ENCODE assay signal across 2 cellular contexts in genomic region chr12:45522227-45522626, GRCh38.
TF ChIP-seq lines count a peak whose summit lies in the region.

No MANE protein-coding gene starts in this region.

TF ChIP-seq in GM23338, 12 proteins besides CTCF, POLR2A, EP300 and RAD21:
- TF ChIP-seq NANOG (IDR thresholded peaks at IDR 0.05; ENCODE audit: borderline replicate concordance) (no peak), EZH2 (IDR thresholded peaks at IDR 0.05; ENCODE audit: low read depth, unreplicated experiment) (no peak), ZNF114 (CRISPR knock-in tag; IDR thresholded peaks at IDR 0.05) (no peak), CREB1 (CRISPR knock-in tag; IDR thresholded peaks at IDR 0.05; ENCODE audit: low read depth) (no peak), EZH2phosphoT487 (IDR thresholded peaks at IDR 0.05; ENCODE audit: unreplicated experiment) (no peak), REST (IDR thresholded peaks at IDR 0.05; ENCODE audit: unreplicated experiment) (no peak), JUNB (IDR thresholded peaks at IDR 0.05; ENCODE audit: unreplicated experiment) (no peak), ZNF462 (CRISPR knock-in tag; IDR thresholded peaks at IDR 0.05) (no peak), STAT1 (IDR thresholded peaks at IDR 0.05; ENCODE audit: unreplicated experiment) (no peak), ZNF331 (CRISPR knock-in tag; IDR thresholded peaks at IDR 0.05; ENCODE audit: low read depth) (no peak), ETS1 (IDR thresholded peaks at IDR 0.05) (no peak), POLR2AphosphoS5 (IDR thresholded peaks at IDR 0.05; ENCODE audit: low read depth) (no peak)

TF ChIP-seq in H1, 55 proteins besides CTCF, POLR2A, EP300 and RAD21:
- TF ChIP-seq GABPA (IDR thresholded peaks at IDR 0.05; ENCODE audit: borderline replicate concordance, insufficient read depth, low read length), result no peak
- TF ChIP-seq BCL11A (IDR thresholded peaks at IDR 0.05; ENCODE audit: low read depth in 2 of 2, low read length in 2 of 2), result no peak
- TF ChIP-seq KDM1A (IDR thresholded peaks at IDR 0.05; ENCODE audit: borderline replicate concordance, low read length), result no peak
- no peak for TF ChIP-seq KDM4A (IDR thresholded peaks at IDR 0.05; ENCODE audit: low read depth, low read length, severe bottlenecking)
- TF ChIP-seq E2F6 (IDR thresholded peaks at IDR 0.05), result no peak
- no peak for TF ChIP-seq PHF8 (conservative IDR thresholded peaks at IDR 0.05; ENCODE audit: low read depth, low read length)
